ENCODE assay signal across 1 cellular context in genomic region chr14:61374284-61374683, GRCh38.
TF ChIP-seq lines count a peak whose summit lies in the region.

No MANE protein-coding gene starts in this region.

TF ChIP-seq in GM23338, 12 proteins besides CTCF, POLR2A, EP300 and RAD21 (continued from another document):
- TF ChIP-seq, protein P1, sequence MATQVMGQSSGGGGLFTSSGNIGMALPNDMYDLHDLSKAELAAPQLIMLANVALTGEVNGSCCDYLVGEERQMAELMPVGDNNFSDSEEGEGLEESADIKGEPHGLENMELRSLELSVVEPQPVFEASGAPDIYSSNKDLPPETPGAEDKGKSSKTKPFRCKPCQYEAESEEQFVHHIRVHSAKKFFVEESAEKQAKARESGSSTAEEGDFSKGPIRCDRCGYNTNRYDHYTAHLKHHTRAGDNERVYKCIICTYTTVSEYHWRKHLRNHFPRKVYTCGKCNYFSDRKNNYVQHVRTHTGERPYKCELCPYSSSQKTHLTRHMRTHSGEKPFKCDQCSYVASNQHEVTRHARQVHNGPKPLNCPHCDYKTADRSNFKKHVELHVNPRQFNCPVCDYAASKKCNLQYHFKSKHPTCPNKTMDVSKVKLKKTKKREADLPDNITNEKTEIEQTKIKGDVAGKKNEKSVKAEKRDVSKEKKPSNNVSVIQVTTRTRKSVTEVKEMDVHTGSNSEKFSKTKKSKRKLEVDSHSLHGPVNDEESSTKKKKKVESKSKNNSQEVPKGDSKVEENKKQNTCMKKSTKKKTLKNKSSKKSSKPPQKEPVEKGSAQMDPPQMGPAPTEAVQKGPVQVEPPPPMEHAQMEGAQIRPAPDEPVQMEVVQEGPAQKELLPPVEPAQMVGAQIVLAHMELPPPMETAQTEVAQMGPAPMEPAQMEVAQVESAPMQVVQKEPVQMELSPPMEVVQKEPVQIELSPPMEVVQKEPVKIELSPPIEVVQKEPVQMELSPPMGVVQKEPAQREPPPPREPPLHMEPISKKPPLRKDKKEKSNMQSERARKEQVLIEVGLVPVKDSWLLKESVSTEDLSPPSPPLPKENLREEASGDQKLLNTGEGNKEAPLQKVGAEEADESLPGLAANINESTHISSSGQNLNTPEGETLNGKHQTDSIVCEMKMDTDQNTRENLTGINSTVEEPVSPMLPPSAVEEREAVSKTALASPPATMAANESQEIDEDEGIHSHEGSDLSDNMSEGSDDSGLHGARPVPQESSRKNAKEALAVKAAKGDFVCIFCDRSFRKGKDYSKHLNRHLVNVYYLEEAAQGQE (IDR thresholded peaks at IDR 0.05; ENCODE audit: unreplicated experiment) = no peak
- TF ChIP-seq NANOG (IDR thresholded peaks at IDR 0.05; ENCODE audit: borderline replicate concordance) = no peak
